Comparison of ENCODE assay signal across 8 cellular contexts in genomic region chr4:13544556-13545393, GRCh38. TPM values are rescaled to one million over a fixed set of nuclear protein-coding genes. Genes with fewer than 3 reads are reported as not detected.
DNase-seq lines count a peak whose midpoint lies in the region; ATAC-seq lines count a peak whose summit lies in the region.

No MANE protein-coding gene starts in this region.

- H3K27ac Mint-ChIP-seq in activated CD8-positive, alpha-beta memory T cell treated with anti-CD3 and anti-CD28 coated beads, Interleukin-2, amount 10 ng/mL, durations not matched to agents 7 days and 5 days = peak overlapping the region; percentile 64
- H3K27ac Mint-ChIP-seq in T-helper 1 cell treated with Interleukin-12 subunit alpha and Interleukin-12 subunit beta and Interleukin-4 antibody, amounts not matched to agents 30 μg/mL and 1 μg/mL, for 36 hours = peak overlapping the region; percentile 35
- H3K27ac Mint-ChIP-seq in effector memory CD8-positive, alpha-beta T cell = no peak overlapping the region

- no peaks in the 10 kb centered on the region for H3K9me3 Mint-ChIP-seq in activated CD8-positive, alpha-beta memory T cell treated with anti-CD3 and anti-CD28 coated beads, Interleukin-2, amount 10 ng/mL, durations not matched to agents 7 days and 5 days (ENCODE audit: low read depth)
- peaks cover 4% of the 10 kb centered on the region for H3K9me3 Mint-ChIP-seq in T-helper 1 cell treated with Interleukin-12 subunit alpha and Interleukin-12 subunit beta and Interleukin-4 antibody, amounts not matched to agents 30 μg/mL and 1 μg/mL, for 36 hours
- no peaks in the 10 kb centered on the region for H3K9me3 Mint-ChIP-seq in effector memory CD8-positive, alpha-beta T cell

- CTCF ChIA-PET in activated CD8-positive, alpha-beta memory T cell treated with anti-CD3 and anti-CD28 coated beads, Interleukin-2, amount 10 ng/mL, durations not matched to agents 7 days and 5 days (lab: Charles Lee) = no interaction called here

- peak; percentile 58 for ATAC-seq in activated CD8-positive, alpha-beta memory T cell treated with anti-CD3 and anti-CD28 coated beads, Interleukin-2, amount 10 ng/mL, durations not matched to agents 7 days and 5 days
- ATAC-seq in HG02610 (IDR thresholded peaks at IDR 0.05; ENCODE audit: unreplicated experiment) = peak; percentile 67
- ATAC-seq in effector memory CD8-positive, alpha-beta T cell (replicated peaks) = peak; percentile 19

- peak overlapping the region; percentile 66 for H3K4me3 Mint-ChIP-seq in activated CD8-positive, alpha-beta memory T cell treated with anti-CD3 and anti-CD28 coated beads, Interleukin-2, amount 10 ng/mL, durations not matched to agents 7 days and 5 days
- H3K4me3 Mint-ChIP-seq in T-helper 1 cell treated with Interleukin-12 subunit alpha and Interleukin-12 subunit beta and Interleukin-4 antibody, amounts not matched to agents 30 μg/mL and 1 μg/mL, for 36 hours = peak overlapping the region; percentile 81
- H3K4me3 Mint-ChIP-seq in effector memory CD8-positive, alpha-beta T cell = peak overlapping the region; percentile 80 to 83

- peaks cover 8% of the 10 kb centered on the region for H3K36me3 Mint-ChIP-seq in activated CD8-positive, alpha-beta memory T cell treated with anti-CD3 and anti-CD28 coated beads, Interleukin-2, amount 10 ng/mL, durations not matched to agents 7 days and 5 days
- H3K36me3 Mint-ChIP-seq in T-helper 1 cell treated with Interleukin-12 subunit alpha and Interleukin-12 subunit beta and Interleukin-4 antibody, amounts not matched to agents 30 μg/mL and 1 μg/mL, for 36 hours (ENCODE audit: low read depth) = peaks cover 8% of the 10 kb centered on the region
- peaks cover 15% of the 10 kb centered on the region for H3K36me3 Mint-ChIP-seq in effector memory CD8-positive, alpha-beta T cell (ENCODE audit: insufficient read depth)

- DNase-seq in activated CD8-positive, alpha-beta memory T cell treated with anti-CD3 and anti-CD28 coated beads, Interleukin-2, amount 10 ng/mL, durations not matched to agents 7 days and 5 days = peak; percentile 56
- no peak for DNase-seq in activated CD8-positive, alpha-beta memory T cell treated with anti-CD3 and anti-CD28 coated beads, Interleukin-2, amount 50 U/mL, for 4 hours
- DNase-seq in NCI-H1105 (lab: John Stamatoyannopoulos, UW) (peak; percentile 27), lung microvascular endothelial cell (ENCODE audit: low read depth in 2 of 2) (peak; percentile 62 to 80)
- no peak for DNase-seq in effector memory CD8-positive, alpha-beta T cell
- peak; percentile 17 for DNase-seq in stimulated activated naive CD4-positive, alpha-beta T cell treated with Interleukin-2 at 50 U/mL for 16 hours (lab: John Stamatoyannopoulos, UW)

- peaks cover 29% of the 10 kb centered on the region for H3K4me1 Mint-ChIP-seq in activated CD8-positive, alpha-beta memory T cell treated with anti-CD3 and anti-CD28 coated beads, Interleukin-2, amount 10 ng/mL, durations not matched to agents 7 days and 5 days
- peaks cover 32% of the 10 kb centered on the region for H3K4me1 Mint-ChIP-seq in T-helper 1 cell treated with Interleukin-12 subunit alpha and Interleukin-12 subunit beta and Interleukin-4 antibody, amounts not matched to agents 30 μg/mL and 1 μg/mL, for 36 hours (ENCODE audit: low read depth)
- H3K4me1 Mint-ChIP-seq in effector memory CD8-positive, alpha-beta T cell (ENCODE audit: low read depth in 2 of 2) = peaks cover 28 to 29% of the 10 kb centered on the region in 2 donors

- H3K27me3 Mint-ChIP-seq in activated CD8-positive, alpha-beta memory T cell treated with anti-CD3 and anti-CD28 coated beads, Interleukin-2, amount 10 ng/mL, durations not matched to agents 7 days and 5 days = peaks cover 75% of the 10 kb centered on the region
- H3K27me3 Mint-ChIP-seq in T-helper 1 cell treated with Interleukin-12 subunit alpha and Interleukin-12 subunit beta and Interleukin-4 antibody, amounts not matched to agents 30 μg/mL and 1 μg/mL, for 36 hours (ENCODE audit: low read depth) = peaks cover 78% of the 10 kb centered on the region
- H3K27me3 Mint-ChIP-seq in effector memory CD8-positive, alpha-beta T cell = peaks cover 72 to 88% of the 10 kb centered on the region in 2 donors

RNA-seq across cellular contexts. Expression of gene NKX3-2, which starts 0.5 kb away (rescaled TPM):
- total RNA-seq in activated CD8-positive, alpha-beta memory T cell treated with anti-CD3 and anti-CD28 coated beads, Interleukin-2, amount 10 ng/mL, durations not matched to agents 7 days and 5 days = not detected
- under 0.01 and 0.20 TPM in 2 replicates for total RNA-seq in lung microvascular endothelial cell

Comparison
In these comparisons a context has a peak if more than half of its experiments do, and no peak if none do; other contexts are left out.
1. DNase-seq: peak in activated CD8-positive, alpha-beta memory T cell treated with anti-CD3 and anti-CD28 coated beads, Interleukin-2, amount 10 ng/mL, durations not matched to agents 7 days and 5 days (single experiment), NCI-H1105 (single experiment), lung microvascular endothelial cell (2 of 2) and stimulated activated naive CD4-positive, alpha-beta T cell treated with Interleukin-2 at 50 U/mL for 16 hours (single experiment); none in activated CD8-positive, alpha-beta memory T cell treated with anti-CD3 and anti-CD28 coated beads, Interleukin-2, amount 50 U/mL, for 4 hours (single experiment) and effector memory CD8-positive, alpha-beta T cell (0 of 3).
2. H3K27ac Mint-ChIP-seq: peak in activated CD8-positive, alpha-beta memory T cell treated with anti-CD3 and anti-CD28 coated beads, Interleukin-2, amount 10 ng/mL, durations not matched to agents 7 days and 5 days (single experiment) and T-helper 1 cell treated with Interleukin-12 subunit alpha and Interleukin-12 subunit beta and Interleukin-4 antibody, amounts not matched to agents 30 μg/mL and 1 μg/mL, for 36 hours (single experiment); none in effector memory CD8-positive, alpha-beta T cell (0 of 2).
3. Peak in every context shown above with its lines, with median percentiles within 50 percentile points of each other: ATAC-seq and H3K4me3 Mint-ChIP-seq.